ENCODE assay signal across 23 cellular contexts in the genomic region with DNA sequence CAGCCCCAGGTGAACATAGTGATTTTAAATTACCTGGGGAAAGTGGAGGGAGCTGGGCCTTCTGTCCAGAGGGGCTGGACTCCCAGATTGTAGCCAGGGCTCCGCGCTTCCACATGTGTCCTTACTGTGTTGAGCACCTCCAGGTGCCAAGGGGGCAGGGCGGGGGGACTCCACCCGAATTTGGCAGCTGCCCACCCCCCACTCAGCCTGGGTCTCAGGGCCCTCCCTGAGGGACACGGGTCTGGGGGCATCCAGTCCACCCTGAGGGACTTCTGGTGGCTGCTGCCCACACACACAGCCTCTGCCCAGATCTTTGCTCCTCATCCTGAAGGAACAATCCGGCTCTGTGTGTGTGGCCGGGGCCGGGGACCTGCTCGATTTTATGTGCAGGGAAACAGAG. TPM values are rescaled to one million over a fixed set of nuclear protein-coding genes. Genes with fewer than 3 reads are reported as not detected.
DNase-seq lines count a peak whose midpoint lies in the region; ATAC-seq and TF ChIP-seq lines count a peak whose summit lies in the region.
"Had no signal": no experiment of that assay in that cellular context is flagged by ENCODE, and none has a peak within 500 bp of the region (broad histone marks: within the 10 kb centered on the region; RNA-seq: fewer than 3 reads in every experiment).

No MANE protein-coding gene starts in this region.

- peak overlapping the region; percentile 53 to 63 for H3K4me3 Mint-ChIP-seq in effector memory CD8-positive, alpha-beta T cell
- H3K4me3 Mint-ChIP-seq: CD14-positive monocyte; CD4-positive, alpha-beta T cell had no signal

- in situ Hi-C loops in Panc1 (cut with HindIII; ENCODE audit: low pct_unique_long_range_greater_than_20kb, low sequenced_read_pairs), result no loop called here

- TF ChIP-seq CTCF in right atrium auricular region (IDR thresholded peaks at IDR 0.05), result no peak
- TF ChIP-seq CTCF in Panc1 (IDR thresholded peaks at IDR 0.05), result no peak

- no peak overlapping the region for H3K27ac Mint-ChIP-seq in effector memory CD8-positive, alpha-beta T cell
- H3K27ac Mint-ChIP-seq: CD4-positive, alpha-beta T cell had no signal

- H3K9me3 ChIP-seq in right atrium auricular region (no peaks in the 10 kb centered on the region), Panc1 (ENCODE audit: control insufficient read depth, insufficient read depth, low read depth, low read length) (no peaks in the 10 kb centered on the region)
- H3K9me3 ChIP-seq: BE2C had no signal

- H3K4me1 ChIP-seq in right atrium auricular region (no peaks in the 10 kb centered on the region), Panc1 (ENCODE audit: control insufficient read depth, insufficient read depth, low read length) (no peaks in the 10 kb centered on the region)
- H3K4me1 ChIP-seq: A549, BE2C had no signal

- H3K27ac ChIP-seq in right atrium auricular region (no peak overlapping the region), Panc1 (ENCODE audit: low read length) (no peak overlapping the region)
- H3K27ac ChIP-seq: A549; BLaER1 treated with 17β-estradiol and CSF1 and Interleukin-3, amounts not matched to agents 10 nM and 100 nM had no signal

- POLR2A ChIA-PET in Panc1 (lab: Charles Lee), result no interaction called here

- H3K27me3 ChIP-seq in right atrium auricular region, result no peaks in the 10 kb centered on the region
- peaks cover 2% of the 10 kb centered on the region; the same call in 1 of the 2 replicates for H3K27me3 ChIP-seq in Panc1 (ENCODE audit: control insufficient read depth, insufficient read depth, low read length)
- H3K27me3 ChIP-seq: BE2C had no signal

- H3K4me3 ChIP-seq in right atrium auricular region, result no peak overlapping the region
- no peak overlapping the region for H3K4me3 ChIP-seq in Panc1 (ENCODE audit: low read depth in 2 of 2, low read length in 2 of 2)
- H3K4me3 ChIP-seq: A549; BLaER1 treated with 17β-estradiol and CSF1 and Interleukin-3, amounts not matched to agents 10 nM and 100 nM; GM12878 had no signal

- peaks cover 13 to 18% of the 10 kb centered on the region in 2 donors for H3K4me1 Mint-ChIP-seq in effector memory CD8-positive, alpha-beta T cell (ENCODE audit: low read depth in 2 of 2)

- H3K36me3 Mint-ChIP-seq in effector memory CD8-positive, alpha-beta T cell (ENCODE audit: insufficient read depth), result no peaks in the 10 kb centered on the region
- H3K36me3 Mint-ChIP-seq: CD14-positive monocyte; CD8-positive, alpha-beta memory T cell had no signal

- ATAC-seq in left ventricle myocardium superior, result no peak
- ATAC-seq in Panc1, result peak; percentile 20; the same call in 1 of the 2 replicates
- ATAC-seq in effector memory CD8-positive, alpha-beta T cell (replicated peaks), result no peak
- no peak for ATAC-seq in GM18511 (IDR thresholded peaks at IDR 0.05; ENCODE audit: unreplicated experiment)
- ATAC-seq in GM19455 (IDR thresholded peaks at IDR 0.05; ENCODE audit: unreplicated experiment), result no peak
- ATAC-seq: GM12878 had no signal

- no peaks in the 10 kb centered on the region for H3K36me3 ChIP-seq in right atrium auricular region
- H3K36me3 ChIP-seq in Panc1 (ENCODE audit: control insufficient read depth, insufficient read depth, low read length), result no peaks in the 10 kb centered on the region
- H3K36me3 ChIP-seq: BE2C; BLaER1 treated with 17β-estradiol and CSF1 and Interleukin-3, amounts not matched to agents 10 nM and 100 nM had no signal

- H3K27me3 Mint-ChIP-seq in effector memory CD8-positive, alpha-beta T cell, result peaks cover 0 to 31% of the 10 kb centered on the region in 2 donors
- H3K27me3 Mint-ChIP-seq: CD4-positive, alpha-beta T cell had no signal

- DNase-seq in left ventricle myocardium superior (peak; percentile 19), right atrium auricular region (ENCODE audit: low spot score) (no peak), Panc1 (ENCODE audit: low read depth, low spot score) (no peak), kidney glomerular epithelial cell (lab: John Stamatoyannopoulos, UW) (no peak)
- no peak for DNase-seq in effector memory CD8-positive, alpha-beta T cell
- DNase-seq: 8988T; ACHN; AML-193; BE2C; CD4-positive, alpha-beta T cell; CD8-positive, alpha-beta memory T cell; DMS 273 treated with DMSO at 0.1 percent for 48 hours; DMS79; EL; GDM1; GOT3; HCEC 1CT had no signal

- BruUV-seq in Panc1 (replicated peaks; lab: Mats Ljungman, UMichigan), result no TSS peak

- intact Hi-C loops in left ventricle myocardium superior (cut with micrococcal nuclease) (no loop called here), Panc1 (cut with micrococcal nuclease; ENCODE audit: unreplicated experiment) (no loop called here)

- H3K9me3 Mint-ChIP-seq in effector memory CD8-positive, alpha-beta T cell, result no peaks in the 10 kb centered on the region
- H3K9me3 Mint-ChIP-seq: CD4-positive, alpha-beta T cell; CD8-positive, alpha-beta memory T cell had no signal

- CTCF ChIA-PET in Panc1 (lab: Charles Lee), result no interaction called here

RNA-seq across cellular contexts. Expression of gene ADGRA1, which starts 28.2 kb away (rescaled TPM):
- not detected for total RNA-seq in left ventricle myocardium superior
- under 1 TPM; 0.11 to 0.51 TPM for total RNA-seq in right atrium auricular region
- 0.05 TPM for total RNA-seq in Panc1 (2021; ENCODE audit: unreplicated experiment)
- not detected for polyA plus RNA-seq in Panc1 (2012; ENCODE audit: insufficient read length)
- total RNA-seq: CD4-positive, alpha-beta T cell; CD8-positive, alpha-beta memory T cell; GM12878 had no signal
- polyA plus RNA-seq: A549; CD14-positive monocyte; CD8-positive, alpha-beta memory T cell; GM12878 had no signal
